8 cellular contexts compared by ENCODE assay signal in genomic region chr5:10695055-10695649, GRCh38.
DNase-seq lines count a peak whose midpoint lies in the region; ATAC-seq and TF ChIP-seq lines count a peak whose summit lies in the region.

No MANE protein-coding gene starts in this region.

- H3K18ac ChIP-seq in IMR-90 (ENCODE audit: low read depth, low read length): no peak overlapping the region

- no peak overlapping the region for H2BK20ac ChIP-seq in IMR-90 (ENCODE audit: low read depth, low read length)

- no peak overlapping the region for H2BK5ac ChIP-seq in IMR-90 (ENCODE audit: low read depth, low read length, poor library complexity, severe bottlenecking)

- no peak for TF ChIP-seq EP300 in transverse colon (IDR thresholded peaks at IDR 0.05; ENCODE audit: low read depth)

- peak; percentile 39 for ATAC-seq in GM19395 (IDR thresholded peaks at IDR 0.05; ENCODE audit: unreplicated experiment)
- ATAC-seq in IMR-90 (ENCODE audit: low read depth): peak; percentile 74
- peak; percentile 87 to 95 for ATAC-seq in lower lobe of right lung
- ATAC-seq in GM21360 (IDR thresholded peaks at IDR 0.05; ENCODE audit: unreplicated experiment): no peak

- H2AK9ac ChIP-seq in IMR-90 (replicated peaks; ENCODE audit: low read depth, low read length, poor library complexity): peak overlapping the region; percentile 18

- no peak overlapping the region; the same call in 1 of the 2 replicates for H4K91ac ChIP-seq in IMR-90 (ENCODE audit: insufficient read depth, low read depth, low read length)

- peak overlapping the region in 1 of 2 experiments; percentile 38; a peak in 1 of 4 replicates for H4K8ac ChIP-seq in IMR-90 (ENCODE audit: low read depth in 2 of 2, low read length in 2 of 2)

- peaks cover 64% of the 10 kb centered on the region for H3K79me2 ChIP-seq in PC-9 (ENCODE audit: low read depth)

- H3K36me3 ChIP-seq in IMR-90 (ENCODE audit: control insufficient read depth, insufficient read depth, low read length) (peaks cover 6% of the 10 kb centered on the region), PC-9 (ENCODE audit: low read depth) (0 out of 2 replicates have a peak, but pooled peaks cover 5% of the 10 kb centered on the region), lower lobe of right lung (no peaks in the 10 kb centered on the region), transverse colon (no peaks in the 10 kb centered on the region)

- peak overlapping the region; percentile 41 for H3K4ac ChIP-seq in IMR-90 (ENCODE audit: low read depth, low read length)

- CTCF ChIA-PET in IMR-90 (lab: Yijun Ruan, JAX) (interaction anchor here (0.7 to 1.6 kb wide), 4 partner anchors 11 to 488 kb away, joined by 3 to 4 read pairs (median 3); no protein-coding TSS in a partner anchor), PC-9 (lab: Charles Lee) (interaction anchor here (0.5 to 2.6 kb wide), 6 partner anchors 8 to 1483 kb away, joined by 3 to 12 read pairs (median 4); no protein-coding TSS in a partner anchor)

- TF ChIP-seq RAD21 in IMR-90 (IDR thresholded peaks at IDR 0.05; ENCODE audit: low read length): peak; percentile 93

- H3F3A ChIP-seq in PC-9 (ENCODE audit: insufficient read depth, low read depth): peaks cover 11% of the 10 kb centered on the region; the same call in 1 of the 2 replicates

- peak overlapping the region; percentile 10; the same call in 1 of the 2 replicates for H3K14ac ChIP-seq in IMR-90 (replicated peaks; ENCODE audit: low read depth, low read length)

- H4K5ac ChIP-seq in IMR-90 (ENCODE audit: low read depth, low read length): no peak overlapping the region

- no peak overlapping the region for H3K4me2 ChIP-seq in IMR-90 (ENCODE audit: low read depth, low read length)
- peak overlapping the region; percentile 49 for H3K4me2 ChIP-seq in PC-9

- H3K9me3 ChIP-seq in IMR-90 (ENCODE audit: control insufficient read depth, insufficient read depth, low read length) (no peaks in the 10 kb centered on the region), PC-9 (ENCODE audit: insufficient read depth, low read depth) (no peaks in the 10 kb centered on the region), lower lobe of right lung (no peaks in the 10 kb centered on the region), transverse colon (no peaks in the 10 kb centered on the region)

- intact Hi-C loops in IMR-90 (cut with micrococcal nuclease) (loop anchor here (1.0 to 5.0 kb wide), 3 partner anchors 242 to 487 kb away; no protein-coding TSS in a partner anchor), PC-9 (cut with micrococcal nuclease; ENCODE audit: unreplicated experiment) (loop anchor here (1.0 to 10.0 kb wide), 14 partner anchors 66 to 1330 kb away; partner anchors contain the start of gene DAP), lower lobe of right lung (cut with DNase I) (no loop called here), transverse colon (cut with DNase I; ENCODE audit: low total_unique reads) (loop anchor here (5.0 kb wide), 1 partner anchor 292 kb away; no protein-coding TSS in a partner anchor)

- in situ Hi-C loops in IMR-90 (cut with MboI; ENCODE audit: low sequenced_read_pairs): loop anchor here (10.0 kb wide), 1 partner anchor 490 kb away; no protein-coding TSS in a partner anchor
- in situ Hi-C loops in transverse colon (cut with MboI; ENCODE audit: low pct_ligation_motif_present in 1 of 4, low pct_unique_long_range_greater_than_20kb in 1 of 4, low sequenced_read_pairs in 3 of 4): no loop called here

- peak overlapping the region; percentile 53 for H2AK5ac ChIP-seq in IMR-90 (ENCODE audit: low read depth, low read length)

- H3K9me1 ChIP-seq in IMR-90 (ENCODE audit: insufficient read depth, low read length): peaks cover 28% of the 10 kb centered on the region

- peak overlapping the region; percentile 60 for H3K23ac ChIP-seq in IMR-90 (ENCODE audit: low read depth, low read length)

- H3K4me1 ChIP-seq in IMR-90 (ENCODE audit: control insufficient read depth, insufficient read depth, low read length): peaks cover 26% of the 10 kb centered on the region
- peaks cover 24% of the 10 kb centered on the region for H3K4me1 ChIP-seq in PC-9 (replicated peaks; ENCODE audit: insufficient read depth)
- peaks cover 10% of the 10 kb centered on the region for H3K4me1 ChIP-seq in lower lobe of right lung
- peaks cover 0 to 9% (median 3%) of the 10 kb centered on the region in 4 donors for H3K4me1 ChIP-seq in transverse colon

- H3K27ac ChIP-seq in IMR-90 (ENCODE audit: insufficient read depth, low read length) (no peak overlapping the region), PC-9 (peak overlapping the region; percentile 42), lower lobe of right lung (no peak overlapping the region), transverse colon (no peak overlapping the region)

- no peaks in the 10 kb centered on the region for H3K27me3 ChIP-seq in IMR-90 (ENCODE audit: control insufficient read depth, insufficient read depth, low read length)
- no peaks in the 10 kb centered on the region for H3K27me3 ChIP-seq in PC-9 (ENCODE audit: insufficient read depth, low read depth)
- no peaks in the 10 kb centered on the region for H3K27me3 ChIP-seq in lower lobe of right lung (ENCODE audit: low read depth)
- no peaks in the 10 kb centered on the region for H3K27me3 ChIP-seq in transverse colon

- H3K56ac ChIP-seq in IMR-90 (ENCODE audit: extremely low read depth, insufficient read depth, low read length): no peak overlapping the region

- H3K79me1 ChIP-seq in IMR-90 (ENCODE audit: low read depth in 1 of 2, low read length in 2 of 2): peaks cover 49 to 91% of the 10 kb centered on the region in 2 experiments

- peak overlapping the region; percentile 22; the same call in 1 of the 3 replicates for H2BK15ac ChIP-seq in IMR-90 (ENCODE audit: low read depth, low read length)

- no TSS peak for BruUV-seq in IMR-90 (replicated peaks; lab: Mats Ljungman, UMichigan)
- no TSS peak for BruUV-seq in PC-9 (replicated peaks; lab: Mats Ljungman, UMichigan)

- H2AFZ ChIP-seq in IMR-90 (replicated peaks; ENCODE audit: low read length, poor library complexity) (peak overlapping the region; percentile 25), PC-9 (no peak overlapping the region)

- peaks cover 16% of the 10 kb centered on the region; the same call in 1 of the 2 replicates for H4K20me1 ChIP-seq in IMR-90 (ENCODE audit: insufficient read depth, low read length)
- peaks cover 13% of the 10 kb centered on the region; the same call in 1 of the 2 replicates for H4K20me1 ChIP-seq in PC-9 (ENCODE audit: insufficient read depth)

- H3K4me3 ChIP-seq in IMR-90 (ENCODE audit: insufficient read depth, low read depth, low read length) (no peak overlapping the region), PC-9 (no peak overlapping the region), lower lobe of right lung (no peak overlapping the region), transverse colon (no peak overlapping the region)

- no peak for TF ChIP-seq POLR2A in IMR-90 (IDR thresholded peaks at IDR 0.05; ENCODE audit: low read depth, low read length)
- TF ChIP-seq POLR2A in transverse colon (IDR thresholded peaks at IDR 0.05): no peak

- TF ChIP-seq CTCF in IMR-90 (conservative IDR thresholded peaks at IDR 0.05; ENCODE audit: low read depth, low read length) (peak; percentile 85), PC-9 (conservative IDR thresholded peaks at IDR 0.05) (peak; percentile 90), lower lobe of right lung (IDR thresholded peaks at IDR 0.05) (peak; percentile 75), transverse colon (IDR thresholded peaks at IDR 0.05) (peak; percentile 60 to 69 (median 67))

- H2BK120ac ChIP-seq in IMR-90 (ENCODE audit: low read depth, low read length): no peak overlapping the region

- H3K9ac ChIP-seq in IMR-90 (ENCODE audit: low read depth, low read length): no peak overlapping the region

- dilution Hi-C loops in IMR-90 (cut with HindIII; ENCODE audit: low sequenced_read_pairs, unreplicated experiment): no loop called here

- 6% methylated on average over 9 of the region's 14 CpGs; no CpG with 5 or more reads in 1 of the 2 experiments for WGBS in IMR-90 (ENCODE audit: extremely low coverage in 2 of 2, insufficient read length in 1 of 2), 2 experiments
- 10 to 14% methylated on average over 2 to 14 of the region's 14 CpGs for WGBS in transverse colon (ENCODE audit: low coverage in 1 of 2), 2 donors

- POLR2A ChIA-PET in IMR-90 (lab: Charles Lee; ENCODE audit: unreplicated experiment): no interaction called here
- POLR2A ChIA-PET in PC-9 (lab: Charles Lee; ENCODE audit: unreplicated experiment): interaction anchor here (0.6 to 0.7 kb wide), 2 partner anchors 102 to 384 kb away, joined by 6 to 7 read pairs; no protein-coding TSS in a partner anchor

- no peaks in the 10 kb centered on the region for H3K9me2 ChIP-seq in PC-9 (ENCODE audit: insufficient read depth)

- DNase-seq in DMS153 (lab: John Stamatoyannopoulos, UW): peak; percentile 70
- peak; percentile 69 for DNase-seq in IMR-90
- peak; percentile 66 to 93 for DNase-seq in PC-9
- DNase-seq in dermis microvascular lymphatic vessel endothelial cell (ENCODE audit: low read depth in 2 of 2): peak; percentile 35 to 74
- peak; percentile 85 for DNase-seq in lower lobe of right lung
- peak; percentile 75 for DNase-seq in transverse colon

TF ChIP-seq in IMR-90, 13 proteins besides CTCF, POLR2A, EP300 and RAD21:
- 0 out of 2 replicates have a peak, but pooled peaks have one; percentile 3 for TF ChIP-seq BHLHE40 (IDR thresholded peaks at IDR 0.05; ENCODE audit: low read depth, low read length)
- TF ChIP-seq MXI1 (IDR thresholded peaks at IDR 0.05; ENCODE audit: borderline replicate concordance, low read depth, low read length): no peak
- no peak for TF ChIP-seq NFE2L2 (IDR thresholded peaks at IDR 0.05; ENCODE audit: low read depth, low read length)
- TF ChIP-seq SMC3 (IDR thresholded peaks at IDR 0.05; ENCODE audit: low read depth, low read length): peak; percentile 80
- no peak for TF ChIP-seq RFX5 (IDR thresholded peaks at IDR 0.05; ENCODE audit: low read depth, low read length)
- TF ChIP-seq MAZ (IDR thresholded peaks at IDR 0.05; ENCODE audit: borderline replicate concordance, low read depth, low read length): no peak
- no peak for TF ChIP-seq CEBPB (IDR thresholded peaks at IDR 0.05; ENCODE audit: low read depth, low read length)
- no peak for TF ChIP-seq RCOR1 (IDR thresholded peaks at IDR 0.05; ENCODE audit: insufficient replicate concordance, low read length)
